Comparison of ENCODE assay signal across 1 cellular context in the genomic region with DNA sequence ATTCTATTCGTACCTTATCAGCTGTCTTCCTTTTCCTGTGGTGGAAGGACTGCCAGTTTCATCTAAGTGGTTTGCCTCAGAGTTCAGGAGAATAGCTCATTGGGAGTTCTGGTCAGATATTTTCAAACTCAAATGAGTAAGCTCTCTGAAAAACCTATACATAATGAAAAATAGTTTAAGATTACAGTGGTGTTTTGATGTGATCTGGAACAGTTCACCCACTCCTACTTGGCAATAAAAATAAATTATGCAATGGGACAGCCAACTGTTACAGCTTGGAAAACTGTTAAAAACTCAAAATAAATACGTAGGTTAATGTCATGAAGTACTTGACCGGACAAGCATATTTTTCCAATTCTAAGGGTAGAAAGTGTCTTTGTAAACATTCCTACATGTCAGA.
TF ChIP-seq lines count a peak whose summit lies in the region.

No MANE protein-coding gene starts in this region.

TF ChIP-seq in IMR-90, 13 proteins besides CTCF, POLR2A, EP300 and RAD21 (continued from another document):
- TF ChIP-seq, protein P1, sequence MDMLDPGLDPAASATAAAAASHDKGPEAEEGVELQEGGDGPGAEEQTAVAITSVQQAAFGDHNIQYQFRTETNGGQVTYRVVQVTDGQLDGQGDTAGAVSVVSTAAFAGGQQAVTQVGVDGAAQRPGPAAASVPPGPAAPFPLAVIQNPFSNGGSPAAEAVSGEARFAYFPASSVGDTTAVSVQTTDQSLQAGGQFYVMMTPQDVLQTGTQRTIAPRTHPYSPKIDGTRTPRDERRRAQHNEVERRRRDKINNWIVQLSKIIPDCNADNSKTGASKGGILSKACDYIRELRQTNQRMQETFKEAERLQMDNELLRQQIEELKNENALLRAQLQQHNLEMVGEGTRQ (IDR thresholded peaks at IDR 0.05; ENCODE audit: low read depth, low read length), result no peak
- no peak for TF ChIP-seq SMC3 (IDR thresholded peaks at IDR 0.05; ENCODE audit: low read depth, low read length)
- no peak for TF ChIP-seq CHD1 (IDR thresholded peaks at IDR 0.05; ENCODE audit: low read depth, low read length)
- TF ChIP-seq NFE2L2 (IDR thresholded peaks at IDR 0.05; ENCODE audit: low read depth, low read length), result no peak
